ENCODE assay signal across 8 cellular contexts in genomic region chr17:42388381-42389134, GRCh38. TPM values are rescaled to one million over a fixed set of nuclear protein-coding genes. Genes with fewer than 3 reads are reported as not detected.
DNase-seq lines count a peak whose midpoint lies in the region; ATAC-seq and TF ChIP-seq lines count a peak whose summit lies in the region.

Gene STAT3, minus strand, starts transcription at chr17:42388442. Its CDS starts 39,926 bp downstream, at chr17:42348516.

- TF ChIP-seq CTCF in fibroblast of pulmonary artery (IDR thresholded peaks at IDR 0.05; ENCODE audit: low read length, missing control alignments) = no peak

- no peaks in the 10 kb centered on the region for H3K27me3 ChIP-seq in H7 (ENCODE audit: control insufficient read depth, insufficient read depth, low read length)

- H3K4me3 ChIP-seq in H7 (ENCODE audit: insufficient read depth, low read depth, low read length) (peak within 1 kb of the TSS; percentile 94), fibroblast of pulmonary artery (replicated peaks; ENCODE audit: low read depth, low read length) (peak within 1 kb of the TSS; percentile 95)

- H3K9me3 Mint-ChIP-seq in natural killer cell treated with Interleukin-12 subunit alpha and Interleukin-12 subunit beta and Interleukin-15 and Interleukin-18, amount 100 ng/mL, for 72 hours = no peaks in the 10 kb centered on the region

- peak; percentile 96 for ATAC-seq in natural killer cell treated with Interleukin-12 subunit alpha and Interleukin-12 subunit beta and Interleukin-15 and Interleukin-18, amount 100 ng/mL, for 72 hours
- ATAC-seq in stimulated activated naive CD8-positive, alpha-beta T cell treated with anti-CD3 and anti-CD28 coated beads, Interleukin-15, Interleukin-2, amounts not matched to agents 100 U/mL and 50 U/mL, for 24 hours = peak; percentile 90

- peaks cover 46 to 54% of the 10 kb centered on the region in 2 donors for H3K4me1 Mint-ChIP-seq in natural killer cell treated with Interleukin-12 subunit alpha and Interleukin-12 subunit beta and Interleukin-15 and Interleukin-18, amount 100 ng/mL, for 72 hours (ENCODE audit: low read depth in 2 of 2)

- H3K27ac Mint-ChIP-seq in natural killer cell treated with Interleukin-12 subunit alpha and Interleukin-12 subunit beta and Interleukin-15 and Interleukin-18, amount 100 ng/mL, for 72 hours = peak within 1 kb of the TSS; percentile 99 to 100

- DNase-seq in ELF-1 (ENCODE audit: low read depth, low spot score) (peak; percentile 100), H7 (peak; percentile 98), M059J (ENCODE audit: low read depth) (peak; percentile 100), SHP77 treated with DMSO at 0.1 percent for 48 hours (lab: John Stamatoyannopoulos, UW) (peak; percentile 98), fibroblast of pulmonary artery (ENCODE audit: low read depth) (peak; percentile 100)
- peak; percentile 100 for DNase-seq in activated effector memory CD4-positive, alpha-beta T cell treated with anti-CD3 and anti-CD28 coated beads, Interleukin-2, amount 50 U/mL, for 16 hours
- DNase-seq in natural killer cell treated with Interleukin-12 subunit alpha and Interleukin-12 subunit beta and Interleukin-15 and Interleukin-18, amount 100 ng/mL, for 72 hours (ENCODE audit: low spot score) = peak; percentile 100
- DNase-seq in stimulated activated naive CD8-positive, alpha-beta T cell treated with anti-CD3 and anti-CD28 coated beads, Interleukin-15, Interleukin-2, amounts not matched to agents 100 U/mL and 50 U/mL, for 24 hours = peak; percentile 100

- no peaks in the 10 kb centered on the region for H3K27me3 Mint-ChIP-seq in natural killer cell treated with Interleukin-12 subunit alpha and Interleukin-12 subunit beta and Interleukin-15 and Interleukin-18, amount 100 ng/mL, for 72 hours

- H3K36me3 Mint-ChIP-seq in natural killer cell treated with Interleukin-12 subunit alpha and Interleukin-12 subunit beta and Interleukin-15 and Interleukin-18, amount 100 ng/mL, for 72 hours = peaks cover 5% of the 10 kb centered on the region

- H3K36me3 ChIP-seq in H7 (replicated peaks; ENCODE audit: control insufficient read depth, insufficient read depth, low read length) = no peaks in the 10 kb centered on the region

- peak within 1 kb of the TSS; percentile 88 for H3K4me3 Mint-ChIP-seq in natural killer cell treated with Interleukin-12 subunit alpha and Interleukin-12 subunit beta and Interleukin-15 and Interleukin-18, amount 100 ng/mL, for 72 hours

RNA-seq across cellular contexts. Expression of gene STAT3, which starts in this region (rescaled TPM):
- 54.6 and 101 TPM in 2 replicates for total RNA-seq in H7 (2014; rRNA removed; shearing (Covaris generic))
- 69.3 and 112 TPM in 2 replicates for total RNA-seq in M059J (2014; rRNA removed; shearing (Covaris generic))
- total RNA-seq in natural killer cell treated with Interleukin-12 subunit alpha and Interleukin-12 subunit beta and Interleukin-15 and Interleukin-18, amount 100 ng/mL, for 72 hours = 100 to 1,000 TPM; 171 to 344 TPM

Comparison
In these comparisons a context has a peak if more than half of its experiments do, and no peak if none do; other contexts are left out.
1. Peak in every context shown above with its lines: DNase-seq, ATAC-seq and H3K4me3 ChIP-seq.